Comparison of ENCODE assay signal across 26 cellular contexts in genomic region chr1:58936973-58937372, GRCh38.
"Had no signal": no experiment of that assay in that cellular context is flagged by ENCODE, and none has a peak within 500 bp of the region (broad histone marks: within the 10 kb centered on the region; RNA-seq: fewer than 3 reads in every experiment).

No MANE protein-coding gene starts in this region.

- DNase-seq: activated B cell treated with CpG ODN at 0.5 μM for 24 hours; activated CD4-positive, alpha-beta memory T cell treated with anti-CD3 and anti-CD28 coated beads, Interleukin-2, amount 10 ng/mL, durations not matched to agents 7 days and 5 days; activated CD4-positive, alpha-beta T cell treated with anti-CD3 and anti-CD28 coated beads for 1 hour; activated CD4-positive, alpha-beta T cell treated with anti-CD3 and anti-CD28 coated beads, Interleukin-2, amount 10 ng/mL, durations not matched to agents 7 days and 5 days; activated CD8-positive, alpha-beta memory T cell treated with anti-CD3 and anti-CD28 coated beads, Interleukin-2, amount 50 U/mL, for 4 hours; activated effector memory CD4-positive, alpha-beta T cell treated with Interleukin-2 at 50 U/mL for 16 hours; activated naive CD4-positive, alpha-beta T cell; activated T-cell treated with anti-CD3 and anti-CD28 coated beads, Interleukin-2, amount 50 U/mL, for 24 hours; aorta; Karpas-422; NCI-H1048; NCI-H146; NCI-H187 treated with DMSO at 0.1 percent for 48 hours; NCI-H2081 treated with DMSO at 0.1 percent for 48 hours; NCI-H446; NCI-H524; Peyer's patch; Right ventricle myocardium superior; SJCRH30; SK-N-SH; T-helper 9 cell had no signal

- H3K27me3 Mint-ChIP-seq: activated B cell treated with CpG ODN at 0.5 μM for 24 hours; activated CD4-positive, alpha-beta T cell treated with anti-CD3 and anti-CD28 coated beads, Interleukin-2, amount 10 ng/mL, durations not matched to agents 7 days and 5 days; activated naive CD4-positive, alpha-beta T cell treated with anti-CD3 and anti-CD28 coated beads, Interleukin-2, amount 50 U/mL, for 24 hours; activated T-cell treated with anti-CD3 and anti-CD28 coated beads, Interleukin-2, amount 50 U/mL, for 24 hours had no signal

- H3K27ac Mint-ChIP-seq: activated B cell treated with CpG ODN at 0.5 μM for 24 hours; activated CD4-positive, alpha-beta memory T cell treated with anti-CD3 and anti-CD28 coated beads, Interleukin-2, amount 10 ng/mL, durations not matched to agents 7 days and 5 days; activated CD4-positive, alpha-beta T cell treated with anti-CD3 and anti-CD28 coated beads, Interleukin-2, amount 10 ng/mL, durations not matched to agents 7 days and 5 days; activated naive CD4-positive, alpha-beta T cell treated with anti-CD3 and anti-CD28 coated beads, Interleukin-2, amount 50 U/mL, for 24 hours; activated T-cell treated with anti-CD3 and anti-CD28 coated beads, Interleukin-2, amount 50 U/mL, for 24 hours; activated T-helper 1 cell treated with anti-CD3 and anti-CD28 coated beads, Interleukin-12 subunit alpha, Interleukin-12 subunit beta, Interleukin-2, Interleukin-4 antibody, amounts not matched to agents 30 ng/mL and 10 ng/mL and 1 ng/mL, durations not matched to agents 14 hours and 24 hours and 36 hours had no signal

- ATAC-seq: K562 had no signal

- H3K9ac ChIP-seq: SK-N-SH had no signal

- H3K4me2 ChIP-seq: SK-N-SH had no signal

- H3K9me3 ChIP-seq: Peyer's patch, SK-N-SH had no signal

- H3K4me3 ChIP-seq: K562, Peyer's patch, SJCRH30 had no signal

- H3K27me3 ChIP-seq: Peyer's patch, SJCRH30 had no signal

- H3K4me3 Mint-ChIP-seq: activated B cell treated with CpG ODN at 0.5 μM for 24 hours; activated CD4-positive, alpha-beta memory T cell treated with anti-CD3 and anti-CD28 coated beads, Interleukin-2, amount 10 ng/mL, durations not matched to agents 7 days and 5 days; activated CD4-positive, alpha-beta T cell treated with anti-CD3 and anti-CD28 coated beads, Interleukin-2, amount 10 ng/mL, durations not matched to agents 7 days and 5 days; activated naive CD4-positive, alpha-beta T cell treated with anti-CD3 and anti-CD28 coated beads, Interleukin-2, amount 50 U/mL, for 24 hours; activated T-cell treated with anti-CD3 and anti-CD28 coated beads, Interleukin-2, amount 50 U/mL, for 24 hours; activated T-helper 1 cell treated with anti-CD3 and anti-CD28 coated beads, Interleukin-12 subunit alpha, Interleukin-12 subunit beta, Interleukin-2, Interleukin-4 antibody, amounts not matched to agents 30 ng/mL and 10 ng/mL and 1 ng/mL, durations not matched to agents 14 hours and 24 hours and 36 hours had no signal

- FAIRE-seq: K562, TTC549 had no signal

- H3K36me3 Mint-ChIP-seq: activated naive CD4-positive, alpha-beta T cell treated with anti-CD3 and anti-CD28 coated beads, Interleukin-2, amount 50 U/mL, for 24 hours had no signal

- H3K27ac ChIP-seq: Peyer's patch, RWPE1, SJCRH30 had no signal

- H3K9me3 Mint-ChIP-seq: activated naive CD4-positive, alpha-beta T cell treated with anti-CD3 and anti-CD28 coated beads, Interleukin-2, amount 50 U/mL, for 24 hours; activated T-cell treated with anti-CD3 and anti-CD28 coated beads, Interleukin-2, amount 50 U/mL, for 24 hours had no signal

- H3K36me3 ChIP-seq: Peyer's patch, SJCRH30 had no signal
